1 cellular context compared by ENCODE assay signal in the genomic region with DNA sequence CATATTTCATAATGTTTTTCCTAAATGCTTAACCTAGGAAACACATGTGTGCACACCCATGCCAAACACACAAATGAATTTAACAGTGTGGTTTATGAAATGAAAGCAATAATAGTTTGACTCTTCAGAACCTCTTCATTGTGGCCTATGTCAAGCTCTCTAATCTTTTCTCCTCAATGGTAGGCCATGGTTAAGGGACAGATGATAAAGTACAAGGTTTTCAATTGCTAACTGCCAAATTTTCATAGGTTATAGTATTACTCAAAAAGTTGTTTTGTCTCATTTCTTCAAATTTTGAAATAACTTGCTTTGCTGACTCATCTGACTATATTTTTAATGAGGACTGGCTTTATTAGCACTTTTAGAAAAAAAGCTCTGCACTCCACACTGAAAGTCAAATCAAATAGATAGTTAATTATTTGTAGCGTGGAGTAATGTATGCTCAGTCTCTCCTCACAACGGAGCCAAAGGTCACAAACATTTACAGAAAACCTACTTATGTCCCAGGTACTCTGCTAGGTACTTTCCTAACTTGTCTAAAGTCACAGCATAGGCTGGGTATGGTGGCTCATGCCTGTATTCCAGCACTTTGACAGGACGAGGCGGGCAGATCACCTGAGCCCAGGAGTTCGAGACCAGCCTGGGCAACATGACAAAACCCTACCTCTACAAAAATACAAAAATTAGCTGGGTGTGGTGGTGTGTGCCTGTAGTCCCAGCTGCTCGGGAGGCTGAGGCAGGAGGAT.
A peak's percentile ranks its signal among the peaks of the same experiment; 100 is the strongest.
TF ChIP-seq lines count a peak whose summit lies in the region.

No MANE protein-coding gene starts in this region.

TF ChIP-seq in HepG2, 621 proteins besides CTCF, POLR2A, EP300 and RAD21 (continued from another document and continues in another):
- TF ChIP-seq, protein P1, sequence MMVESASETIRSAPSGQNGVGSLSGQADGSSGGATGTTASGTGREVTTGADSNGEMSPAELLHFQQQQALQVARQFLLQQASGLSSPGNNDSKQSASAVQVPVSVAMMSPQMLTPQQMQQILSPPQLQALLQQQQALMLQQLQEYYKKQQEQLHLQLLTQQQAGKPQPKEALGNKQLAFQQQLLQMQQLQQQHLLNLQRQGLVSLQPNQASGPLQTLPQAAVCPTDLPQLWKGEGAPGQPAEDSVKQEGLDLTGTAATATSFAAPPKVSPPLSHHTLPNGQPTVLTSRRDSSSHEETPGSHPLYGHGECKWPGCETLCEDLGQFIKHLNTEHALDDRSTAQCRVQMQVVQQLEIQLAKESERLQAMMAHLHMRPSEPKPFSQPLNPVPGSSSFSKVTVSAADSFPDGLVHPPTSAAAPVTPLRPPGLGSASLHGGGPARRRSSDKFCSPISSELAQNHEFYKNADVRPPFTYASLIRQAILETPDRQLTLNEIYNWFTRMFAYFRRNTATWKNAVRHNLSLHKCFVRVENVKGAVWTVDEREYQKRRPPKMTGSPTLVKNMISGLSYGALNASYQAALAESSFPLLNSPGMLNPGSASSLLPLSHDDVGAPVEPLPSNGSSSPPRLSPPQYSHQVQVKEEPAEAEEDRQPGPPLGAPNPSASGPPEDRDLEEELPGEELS (CRISPR knock-in tag; IDR thresholded peaks at IDR 0.05): peak; percentile 59; the same call in 1 of the 2 replicates
- TF ChIP-seq, protein P2, sequence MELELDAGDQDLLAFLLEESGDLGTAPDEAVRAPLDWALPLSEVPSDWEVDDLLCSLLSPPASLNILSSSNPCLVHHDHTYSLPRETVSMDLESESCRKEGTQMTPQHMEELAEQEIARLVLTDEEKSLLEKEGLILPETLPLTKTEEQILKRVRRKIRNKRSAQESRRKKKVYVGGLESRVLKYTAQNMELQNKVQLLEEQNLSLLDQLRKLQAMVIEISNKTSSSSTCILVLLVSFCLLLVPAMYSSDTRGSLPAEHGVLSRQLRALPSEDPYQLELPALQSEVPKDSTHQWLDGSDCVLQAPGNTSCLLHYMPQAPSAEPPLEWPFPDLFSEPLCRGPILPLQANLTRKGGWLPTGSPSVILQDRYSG (CRISPR knock-in tag; IDR thresholded peaks at IDR 0.05): no peak
- no peak for TF ChIP-seq CHCHD3 (CRISPR knock-in tag; IDR thresholded peaks at IDR 0.05)
- no peak for TF ChIP-seq ZNF672 (CRISPR knock-in tag; IDR thresholded peaks at IDR 0.05)
- peak; percentile 36; the same call in 1 of the 2 replicates for TF ChIP-seq SOX5 (CRISPR knock-in tag; IDR thresholded peaks at IDR 0.05; ENCODE audit: borderline replicate concordance)
- 0 out of 2 replicates have a peak, but pooled peaks have one; percentile 40 for TF ChIP-seq ZSCAN29 (CRISPR knock-in tag; conservative IDR thresholded peaks at IDR 0.05)
- TF ChIP-seq, protein P3, sequence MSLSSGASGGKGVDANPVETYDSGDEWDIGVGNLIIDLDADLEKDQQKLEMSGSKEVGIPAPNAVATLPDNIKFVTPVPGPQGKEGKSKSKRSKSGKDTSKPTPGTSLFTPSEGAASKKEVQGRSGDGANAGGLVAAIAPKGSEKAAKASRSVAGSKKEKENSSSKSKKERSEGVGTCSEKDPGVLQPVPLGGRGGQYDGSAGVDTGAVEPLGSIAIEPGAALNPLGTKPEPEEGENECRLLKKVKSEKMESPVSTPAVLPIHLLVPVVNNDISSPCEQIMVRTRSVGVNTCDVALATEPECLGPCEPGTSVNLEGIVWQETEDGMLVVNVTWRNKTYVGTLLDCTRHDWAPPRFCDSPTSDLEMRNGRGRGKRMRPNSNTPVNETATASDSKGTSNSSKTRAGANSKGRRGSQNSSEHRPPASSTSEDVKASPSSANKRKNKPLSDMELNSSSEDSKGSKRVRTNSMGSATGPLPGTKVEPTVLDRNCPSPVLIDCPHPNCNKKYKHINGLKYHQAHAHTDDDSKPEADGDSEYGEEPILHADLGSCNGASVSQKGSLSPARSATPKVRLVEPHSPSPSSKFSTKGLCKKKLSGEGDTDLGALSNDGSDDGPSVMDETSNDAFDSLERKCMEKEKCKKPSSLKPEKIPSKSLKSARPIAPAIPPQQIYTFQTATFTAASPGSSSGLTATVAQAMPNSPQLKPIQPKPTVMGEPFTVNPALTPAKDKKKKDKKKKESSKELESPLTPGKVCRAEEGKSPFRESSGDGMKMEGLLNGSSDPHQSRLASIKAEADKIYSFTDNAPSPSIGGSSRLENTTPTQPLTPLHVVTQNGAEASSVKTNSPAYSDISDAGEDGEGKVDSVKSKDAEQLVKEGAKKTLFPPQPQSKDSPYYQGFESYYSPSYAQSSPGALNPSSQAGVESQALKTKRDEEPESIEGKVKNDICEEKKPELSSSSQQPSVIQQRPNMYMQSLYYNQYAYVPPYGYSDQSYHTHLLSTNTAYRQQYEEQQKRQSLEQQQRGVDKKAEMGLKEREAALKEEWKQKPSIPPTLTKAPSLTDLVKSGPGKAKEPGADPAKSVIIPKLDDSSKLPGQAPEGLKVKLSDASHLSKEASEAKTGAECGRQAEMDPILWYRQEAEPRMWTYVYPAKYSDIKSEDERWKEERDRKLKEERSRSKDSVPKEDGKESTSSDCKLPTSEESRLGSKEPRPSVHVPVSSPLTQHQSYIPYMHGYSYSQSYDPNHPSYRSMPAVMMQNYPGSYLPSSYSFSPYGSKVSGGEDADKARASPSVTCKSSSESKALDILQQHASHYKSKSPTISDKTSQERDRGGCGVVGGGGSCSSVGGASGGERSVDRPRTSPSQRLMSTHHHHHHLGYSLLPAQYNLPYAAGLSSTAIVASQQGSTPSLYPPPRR (CRISPR knock-in tag; IDR thresholded peaks at IDR 0.05; ENCODE audit: borderline replicate concordance): 0 out of 2 replicates have a peak, but pooled peaks have one; percentile 21
- peak; percentile 24; the same call in 1 of the 2 replicates for TF ChIP-seq RARA (CRISPR knock-in tag; IDR thresholded peaks at IDR 0.05)
- TF ChIP-seq ZBTB38 (CRISPR knock-in tag; IDR thresholded peaks at IDR 0.05): no peak
- no peak for TF ChIP-seq HNRNPL (IDR thresholded peaks at IDR 0.05; ENCODE audit: low read depth, low read length)
- TF ChIP-seq ZNF552 (CRISPR knock-in tag; IDR thresholded peaks at IDR 0.05; ENCODE audit: borderline replicate concordance): 0 out of 2 replicates have a peak, but pooled peaks have one; percentile 38
- TF ChIP-seq KDM5A (IDR thresholded peaks at IDR 0.05; ENCODE audit: borderline replicate concordance, low read length): peak; percentile 25; the same call in 1 of the 2 replicates
- TF ChIP-seq U2AF2 (IDR thresholded peaks at IDR 0.05; ENCODE audit: low read depth, low read length): no peak
- TF ChIP-seq, protein P4, sequence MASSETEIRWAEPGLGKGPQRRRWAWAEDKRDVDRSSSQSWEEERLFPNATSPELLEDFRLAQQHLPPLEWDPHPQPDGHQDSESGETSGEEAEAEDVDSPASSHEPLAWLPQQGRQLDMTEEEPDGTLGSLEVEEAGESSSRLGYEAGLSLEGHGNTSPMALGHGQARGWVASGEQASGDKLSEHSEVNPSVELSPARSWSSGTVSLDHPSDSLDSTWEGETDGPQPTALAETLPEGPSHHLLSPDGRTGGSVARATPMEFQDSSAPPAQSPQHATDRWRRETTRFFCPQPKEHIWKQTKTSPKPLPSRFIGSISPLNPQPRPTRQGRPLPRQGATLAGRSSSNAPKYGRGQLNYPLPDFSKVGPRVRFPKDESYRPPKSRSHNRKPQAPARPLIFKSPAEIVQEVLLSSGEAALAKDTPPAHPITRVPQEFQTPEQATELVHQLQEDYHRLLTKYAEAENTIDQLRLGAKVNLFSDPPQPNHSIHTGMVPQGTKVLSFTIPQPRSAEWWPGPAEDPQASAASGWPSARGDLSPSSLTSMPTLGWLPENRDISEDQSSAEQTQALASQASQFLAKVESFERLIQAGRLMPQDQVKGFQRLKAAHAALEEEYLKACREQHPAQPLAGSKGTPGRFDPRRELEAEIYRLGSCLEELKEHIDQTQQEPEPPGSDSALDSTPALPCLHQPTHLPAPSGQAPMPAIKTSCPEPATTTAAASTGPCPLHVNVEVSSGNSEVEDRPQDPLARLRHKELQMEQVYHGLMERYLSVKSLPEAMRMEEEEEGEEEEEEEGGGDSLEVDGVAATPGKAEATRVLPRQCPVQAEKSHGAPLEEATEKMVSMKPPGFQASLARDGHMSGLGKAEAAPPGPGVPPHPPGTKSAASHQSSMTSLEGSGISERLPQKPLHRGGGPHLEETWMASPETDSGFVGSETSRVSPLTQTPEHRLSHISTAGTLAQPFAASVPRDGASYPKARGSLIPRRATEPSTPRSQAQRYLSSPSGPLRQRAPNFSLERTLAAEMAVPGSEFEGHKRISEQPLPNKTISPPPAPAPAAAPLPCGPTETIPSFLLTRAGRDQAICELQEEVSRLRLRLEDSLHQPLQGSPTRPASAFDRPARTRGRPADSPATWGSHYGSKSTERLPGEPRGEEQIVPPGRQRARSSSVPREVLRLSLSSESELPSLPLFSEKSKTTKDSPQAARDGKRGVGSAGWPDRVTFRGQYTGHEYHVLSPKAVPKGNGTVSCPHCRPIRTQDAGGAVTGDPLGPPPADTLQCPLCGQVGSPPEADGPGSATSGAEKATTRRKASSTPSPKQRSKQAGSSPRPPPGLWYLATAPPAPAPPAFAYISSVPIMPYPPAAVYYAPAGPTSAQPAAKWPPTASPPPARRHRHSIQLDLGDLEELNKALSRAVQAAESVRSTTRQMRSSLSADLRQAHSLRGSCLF (CRISPR knock-in tag; IDR thresholded peaks at IDR 0.05; ENCODE audit: borderline replicate concordance): no peak
- peak; percentile 21; the same call in 1 of the 2 replicates for TF ChIP-seq KMT2A (CRISPR knock-in tag; IDR thresholded peaks at IDR 0.05)
- TF ChIP-seq, protein P5, sequence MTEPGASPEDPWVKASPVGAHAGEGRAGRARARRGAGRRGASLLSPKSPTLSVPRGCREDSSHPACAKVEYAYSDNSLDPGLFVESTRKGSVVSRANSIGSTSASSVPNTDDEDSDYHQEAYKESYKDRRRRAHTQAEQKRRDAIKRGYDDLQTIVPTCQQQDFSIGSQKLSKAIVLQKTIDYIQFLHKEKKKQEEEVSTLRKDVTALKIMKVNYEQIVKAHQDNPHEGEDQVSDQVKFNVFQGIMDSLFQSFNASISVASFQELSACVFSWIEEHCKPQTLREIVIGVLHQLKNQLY (CRISPR knock-in tag; IDR thresholded peaks at IDR 0.05): no peak
- no peak for TF ChIP-seq CCAR2 (optimal IDR thresholded peaks at IDR 0.05; ENCODE audit: low read depth, low read length)
- TF ChIP-seq ZNF124 (CRISPR knock-in tag; IDR thresholded peaks at IDR 0.05): 0 out of 2 replicates have a peak, but pooled peaks have one; percentile 41
- TF ChIP-seq ZNF644 (CRISPR knock-in tag; IDR thresholded peaks at IDR 0.05; ENCODE audit: low read depth): 0 out of 2 replicates have a peak, but pooled peaks have one; percentile 35
- 0 out of 2 replicates have a peak, but pooled peaks have one; percentile 41 for TF ChIP-seq KAT7 (CRISPR knock-in tag; IDR thresholded peaks at IDR 0.05; ENCODE audit: borderline replicate concordance)
- no peak for TF ChIP-seq HNRNPH1 (optimal IDR thresholded peaks at IDR 0.05; ENCODE audit: low read depth, low read length)
- peak; percentile 54 for TF ChIP-seq FOXA3 (CRISPR knock-in tag; IDR thresholded peaks at IDR 0.05)
- no peak for TF ChIP-seq SIN3B (IDR thresholded peaks at IDR 0.05; ENCODE audit: low read length)
- no peak for TF ChIP-seq SP4 (CRISPR knock-in tag; IDR thresholded peaks at IDR 0.05)
- TF ChIP-seq HMG20A (CRISPR knock-in tag; IDR thresholded peaks at IDR 0.05; ENCODE audit: borderline replicate concordance): peak; percentile 48; the same call in 1 of the 2 replicates
- TF ChIP-seq TAF1 (CRISPR knock-in tag; IDR thresholded peaks at IDR 0.05): no peak
- TF ChIP-seq, protein P6, sequence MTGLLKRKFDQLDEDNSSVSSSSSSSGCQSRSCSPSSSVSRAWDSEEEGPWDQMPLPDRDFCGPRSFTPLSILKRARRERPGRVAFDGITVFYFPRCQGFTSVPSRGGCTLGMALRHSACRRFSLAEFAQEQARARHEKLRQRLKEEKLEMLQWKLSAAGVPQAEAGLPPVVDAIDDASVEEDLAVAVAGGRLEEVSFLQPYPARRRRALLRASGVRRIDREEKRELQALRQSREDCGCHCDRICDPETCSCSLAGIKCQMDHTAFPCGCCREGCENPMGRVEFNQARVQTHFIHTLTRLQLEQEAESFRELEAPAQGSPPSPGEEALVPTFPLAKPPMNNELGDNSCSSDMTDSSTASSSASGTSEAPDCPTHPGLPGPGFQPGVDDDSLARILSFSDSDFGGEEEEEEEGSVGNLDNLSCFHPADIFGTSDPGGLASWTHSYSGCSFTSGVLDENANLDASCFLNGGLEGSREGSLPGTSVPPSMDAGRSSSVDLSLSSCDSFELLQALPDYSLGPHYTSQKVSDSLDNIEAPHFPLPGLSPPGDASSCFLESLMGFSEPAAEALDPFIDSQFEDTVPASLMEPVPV (CRISPR knock-in tag; IDR thresholded peaks at IDR 0.05): no peak
- 0 out of 2 replicates have a peak, but pooled peaks have one; percentile 34 for TF ChIP-seq ZFX (CRISPR knock-in tag; IDR thresholded peaks at IDR 0.05; ENCODE audit: low read depth)
- TF ChIP-seq MLLT10 (CRISPR knock-in tag; IDR thresholded peaks at IDR 0.05): no peak
- TF ChIP-seq ZMYM2 (CRISPR knock-in tag; IDR thresholded peaks at IDR 0.05): peak; percentile 90
- TF ChIP-seq, protein P7, sequence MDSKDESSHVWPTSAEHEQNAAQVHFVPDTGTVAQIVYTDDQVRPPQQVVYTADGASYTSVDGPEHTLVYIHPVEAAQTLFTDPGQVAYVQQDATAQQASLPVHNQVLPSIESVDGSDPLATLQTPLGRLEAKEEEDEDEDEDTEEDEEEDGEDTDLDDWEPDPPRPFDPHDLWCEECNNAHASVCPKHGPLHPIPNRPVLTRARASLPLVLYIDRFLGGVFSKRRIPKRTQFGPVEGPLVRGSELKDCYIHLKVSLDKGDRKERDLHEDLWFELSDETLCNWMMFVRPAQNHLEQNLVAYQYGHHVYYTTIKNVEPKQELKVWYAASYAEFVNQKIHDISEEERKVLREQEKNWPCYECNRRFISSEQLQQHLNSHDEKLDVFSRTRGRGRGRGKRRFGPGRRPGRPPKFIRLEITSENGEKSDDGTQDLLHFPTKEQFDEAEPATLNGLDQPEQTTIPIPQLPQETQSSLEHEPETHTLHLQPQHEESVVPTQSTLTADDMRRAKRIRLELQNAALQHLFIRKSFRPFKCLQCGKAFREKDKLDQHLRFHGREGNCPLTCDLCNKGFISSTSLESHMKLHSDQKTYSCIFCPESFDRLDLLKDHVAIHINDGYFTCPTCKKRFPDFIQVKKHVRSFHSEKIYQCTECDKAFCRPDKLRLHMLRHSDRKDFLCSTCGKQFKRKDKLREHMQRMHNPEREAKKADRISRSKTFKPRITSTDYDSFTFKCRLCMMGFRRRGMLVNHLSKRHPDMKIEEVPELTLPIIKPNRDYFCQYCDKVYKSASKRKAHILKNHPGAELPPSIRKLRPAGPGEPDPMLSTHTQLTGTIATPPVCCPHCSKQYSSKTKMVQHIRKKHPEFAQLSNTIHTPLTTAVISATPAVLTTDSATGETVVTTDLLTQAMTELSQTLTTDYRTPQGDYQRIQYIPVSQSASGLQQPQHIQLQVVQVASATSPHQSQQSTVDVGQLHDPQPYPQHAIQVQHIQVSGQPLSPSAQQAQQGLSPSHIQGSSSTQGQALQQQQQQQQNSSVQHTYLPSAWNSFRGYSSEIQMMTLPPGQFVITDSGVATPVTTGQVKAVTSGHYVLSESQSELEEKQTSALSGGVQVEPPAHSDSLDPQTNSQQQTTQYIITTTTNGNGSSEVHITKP (CRISPR knock-in tag; IDR thresholded peaks at IDR 0.05; ENCODE audit: low read depth): no peak
- TF ChIP-seq PRMT3 (CRISPR knock-in tag; IDR thresholded peaks at IDR 0.05; ENCODE audit: borderline replicate concordance, low read depth): no peak
- TF ChIP-seq ZNF773 (CRISPR knock-in tag; IDR thresholded peaks at IDR 0.05; ENCODE audit: borderline replicate concordance): no peak
